2 cellular contexts compared by ENCODE assay signal in the genomic region with DNA sequence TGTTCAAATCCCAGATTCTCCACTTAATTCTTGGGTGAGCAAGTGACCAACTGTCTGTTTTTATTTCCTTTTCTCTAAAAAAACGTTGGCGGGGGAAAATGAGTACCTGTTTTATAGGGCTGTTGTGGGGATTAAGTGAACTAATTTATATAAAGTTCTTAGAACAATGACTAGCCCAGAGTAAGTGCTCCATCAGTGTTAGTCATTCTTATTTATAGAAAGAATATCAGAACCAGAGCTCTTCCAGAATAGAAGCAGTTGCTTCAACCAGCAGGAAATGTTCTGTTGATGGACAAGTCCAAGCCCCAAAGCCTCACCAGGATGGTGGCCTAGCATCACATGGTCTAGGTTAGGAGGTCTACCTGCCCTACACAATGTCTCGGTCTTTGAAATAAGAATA.
TF ChIP-seq lines count a peak whose summit lies in the region.

No MANE protein-coding gene starts in this region.

TF ChIP-seq in A549, 52 proteins besides CTCF, POLR2A, EP300 and RAD21:
- no peak for TF ChIP-seq ZSCAN20 (CRISPR knock-in tag; IDR thresholded peaks at IDR 0.05)
- no peak for TF ChIP-seq HOXA7 (CRISPR knock-in tag; IDR thresholded peaks at IDR 0.05)
- TF ChIP-seq TFCP2L1 (CRISPR knock-in tag; IDR thresholded peaks at IDR 0.05): no peak
- TF ChIP-seq FOXS1 (CRISPR knock-in tag; IDR thresholded peaks at IDR 0.05): no peak
- TF ChIP-seq FOSB (CRISPR knock-in tag; IDR thresholded peaks at IDR 0.05): no peak
- TF ChIP-seq CHD2 (IDR thresholded peaks at IDR 0.05; ENCODE audit: low read length, partially characterized antibody): no peak
- TF ChIP-seq CBX2 (IDR thresholded peaks at IDR 0.05; ENCODE audit: borderline replicate concordance, low read depth): no peak
- TF ChIP-seq ESRRA (IDR thresholded peaks at IDR 0.05; ENCODE audit: borderline replicate concordance, low read length): no peak
- no peak for TF ChIP-seq NR3C1 (IDR thresholded peaks at IDR 0.05)
- TF ChIP-seq, protein P1, sequence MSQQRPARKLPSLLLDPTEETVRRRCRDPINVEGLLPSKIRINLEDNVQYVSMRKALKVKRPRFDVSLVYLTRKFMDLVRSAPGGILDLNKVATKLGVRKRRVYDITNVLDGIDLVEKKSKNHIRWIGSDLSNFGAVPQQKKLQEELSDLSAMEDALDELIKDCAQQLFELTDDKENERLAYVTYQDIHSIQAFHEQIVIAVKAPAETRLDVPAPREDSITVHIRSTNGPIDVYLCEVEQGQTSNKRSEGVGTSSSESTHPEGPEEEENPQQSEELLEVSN (IDR thresholded peaks at IDR 0.05; ENCODE audit: borderline replicate concordance, low read depth): no peak
- TF ChIP-seq, protein P2, sequence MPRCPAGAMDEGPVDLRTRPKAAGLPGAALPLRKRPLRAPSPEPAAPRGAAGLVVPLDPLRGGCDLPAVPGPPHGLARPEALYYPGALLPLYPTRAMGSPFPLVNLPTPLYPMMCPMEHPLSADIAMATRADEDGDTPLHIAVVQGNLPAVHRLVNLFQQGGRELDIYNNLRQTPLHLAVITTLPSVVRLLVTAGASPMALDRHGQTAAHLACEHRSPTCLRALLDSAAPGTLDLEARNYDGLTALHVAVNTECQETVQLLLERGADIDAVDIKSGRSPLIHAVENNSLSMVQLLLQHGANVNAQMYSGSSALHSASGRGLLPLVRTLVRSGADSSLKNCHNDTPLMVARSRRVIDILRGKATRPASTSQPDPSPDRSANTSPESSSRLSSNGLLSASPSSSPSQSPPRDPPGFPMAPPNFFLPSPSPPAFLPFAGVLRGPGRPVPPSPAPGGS (IDR thresholded peaks at IDR 0.05): no peak
- TF ChIP-seq HOXB5 (CRISPR knock-in tag; IDR thresholded peaks at IDR 0.05): no peak

TF ChIP-seq in IMR-90, 13 proteins besides CTCF, POLR2A, EP300 and RAD21 (continued from another document):
- 0 out of 2 replicates have a peak, but pooled peaks have one; percentile 4 for TF ChIP-seq MAFK (IDR thresholded peaks at IDR 0.05; ENCODE audit: low read depth, low read length)
